8 cellular contexts compared by ENCODE assay signal in the genomic region with DNA sequence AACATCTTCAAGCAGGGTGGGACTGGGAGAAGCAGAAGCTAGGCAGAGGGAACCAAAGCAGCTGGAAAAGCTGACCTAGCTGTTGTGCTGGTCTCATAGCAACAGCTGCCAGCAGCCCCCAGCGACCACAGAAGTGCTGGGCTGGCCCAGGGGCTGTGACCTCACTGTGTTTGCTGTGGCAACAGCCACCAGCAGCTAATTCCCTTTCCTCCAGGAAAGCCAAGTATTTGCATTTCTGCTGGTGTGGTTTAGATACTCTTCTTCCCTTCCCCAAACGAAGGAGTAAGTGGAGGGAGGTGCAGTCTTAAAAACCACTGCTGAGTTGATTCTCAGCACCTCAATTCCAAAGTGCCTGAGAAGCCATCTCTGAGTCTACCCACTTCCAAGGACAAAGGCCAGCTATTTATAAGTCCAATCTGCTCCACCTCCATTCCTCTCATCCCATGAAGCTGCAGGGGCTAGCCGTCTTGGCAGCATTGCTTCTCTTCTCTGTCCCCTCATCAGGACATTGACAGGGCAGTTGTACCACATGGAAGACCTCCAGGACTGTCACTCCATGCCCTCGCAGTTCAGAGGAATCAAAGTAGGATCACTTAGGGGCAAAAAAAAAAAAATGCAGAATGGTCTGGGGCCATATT. TPM values are rescaled to one million over a fixed set of nuclear protein-coding genes. Genes with fewer than 3 reads are reported as not detected.
DNase-seq lines count a peak whose midpoint lies in the region; ATAC-seq and TF ChIP-seq lines count a peak whose summit lies in the region.

No MANE protein-coding gene starts in this region.

- H3K27ac ChIP-seq in temporal lobe (ENCODE audit: low read depth, low read length) = peak overlapping the region; percentile 42

- H3K4me3 ChIP-seq in cardiac fibroblast (replicated peaks in 1 of 2; ENCODE audit: low read depth in 2 of 2, low read length in 2 of 2) (no peak overlapping the region), lower leg skin (ENCODE audit: low read depth, poor library complexity, severe bottlenecking) (no peak overlapping the region)

- TF ChIP-seq CTCF in cardiac fibroblast (IDR thresholded peaks at IDR 0.05; ENCODE audit: low read depth, low read length) (no peak), lower leg skin (IDR thresholded peaks at IDR 0.05) (no peak)

- DNase-seq in activated CD4-positive, alpha-beta T cell treated with anti-CD3 and anti-CD28 coated beads, Interleukin-2, amount 50 U/mL, for 1 hour = peak; percentile 61
- no peak for DNase-seq in activated CD4-positive, alpha-beta T cell treated with anti-CD3 and anti-CD28 coated beads for 4 hours
- peak; percentile 75 for DNase-seq in NCI-H2196 (lab: John Stamatoyannopoulos, UW; ENCODE audit: unreplicated experiment)
- peak; percentile 72 to 81 for DNase-seq in cardiac fibroblast (ENCODE audit: low read depth in 2 of 2)
- peak; percentile 56 to 90 for DNase-seq in lower leg skin (ENCODE audit: low spot score in 2 of 2)

- no peak for TF ChIP-seq POLR2A in lower leg skin (IDR thresholded peaks at IDR 0.05)

- WGBS in lower leg skin, 2 donors = 15 to 37% methylated on average over 4 of the region's 4 CpGs

- no peak for ATAC-seq in GM18520 (IDR thresholded peaks at IDR 0.05; ENCODE audit: unreplicated experiment)
- ATAC-seq in HG02798 (IDR thresholded peaks at IDR 0.05; ENCODE audit: poor library complexity, unreplicated experiment) = no peak

- intact Hi-C loops in lower leg skin (cut with DNase I; ENCODE audit: low total_unique reads) = no loop called here

RNA-seq across cellular contexts. Expression of gene CCDC97, which starts 11.5 kb away (rescaled TPM):
- total RNA-seq in lower leg skin (10 to 100 TPM; 11.6 to 19.6 (median 13.7) TPM), temporal lobe (6.4 TPM)

RNA-seq across cellular contexts. Expression of gene HNRNPUL1, which starts 34.3 kb away (rescaled TPM):
- total RNA-seq in lower leg skin (100 to 1,000 TPM; 130 to 196 (median 152) TPM), temporal lobe (101 TPM)

RNA-seq across cellular contexts. Expression of gene TGFB1, which starts 55.3 kb away (rescaled TPM):
- total RNA-seq in lower leg skin = 10 to 100 TPM; 11.4 to 26.9 (median 22.2) TPM
- 2.7 TPM for total RNA-seq in temporal lobe

Comparison
In these comparisons a context has a peak if more than half of its experiments do, and no peak if none do; other contexts are left out.
1. DNase-seq: peak in activated CD4-positive, alpha-beta T cell treated with anti-CD3 and anti-CD28 coated beads, Interleukin-2, amount 50 U/mL, for 1 hour (single experiment), NCI-H2196 (single experiment), cardiac fibroblast (2 of 2) and lower leg skin (2 of 2); none in activated CD4-positive, alpha-beta T cell treated with anti-CD3 and anti-CD28 coated beads for 4 hours (0 of 2).